Comparison of ENCODE assay signal across 27 cellular contexts in genomic region chr3:19273091-19273490, GRCh38.
"Had no signal": no experiment of that assay in that cellular context is flagged by ENCODE, and none has a peak within 500 bp of the region (broad histone marks: within the 10 kb centered on the region; RNA-seq: fewer than 3 reads in every experiment).

No MANE protein-coding gene starts in this region.

- H3K4me3 Mint-ChIP-seq: stimulated activated effector memory CD8-positive, alpha-beta T cell treated with anti-CD3 and anti-CD28 coated beads, Interleukin-12 subunit alpha, Interleukin-12 subunit beta, amount 100 ng/mL, for 72 hours; stimulated activated memory B cell treated with anti-CD40 and anti-IgM and Interleukin-4, amounts not matched to agents 10 μg/mL and 1 μg/mL and 100 μg/mL, for 72 hours; stimulated activated naive B cell treated with anti-CD40 and anti-IgM and Interleukin-4, amounts not matched to agents 10 μg/mL and 1 μg/mL and 100 μg/mL, for 72 hours; stimulated activated naive CD8-positive, alpha-beta T cell treated with anti-CD3 and anti-CD28 coated beads, Interleukin-15, amount 100 ng/mL, for 72 hours; stimulated activated naive CD8-positive, alpha-beta T cell treated with anti-CD3 and anti-CD28 coated beads, Interleukin-15, Interleukin-2, amounts not matched to agents 100 ng/mL and 50 ng/mL, for 24 hours; type B pancreatic cell had no signal

- H3K27me3 Mint-ChIP-seq: stimulated activated memory B cell treated with anti-CD40 and anti-IgM and Interleukin-4, amounts not matched to agents 10 μg/mL and 1 μg/mL and 100 μg/mL, for 72 hours; stimulated activated naive B cell treated with anti-CD40 and anti-IgM and Interleukin-4, amounts not matched to agents 10 μg/mL and 1 μg/mL and 100 μg/mL, for 72 hours; stimulated activated naive CD8-positive, alpha-beta T cell treated with anti-CD3 and anti-CD28 coated beads, Interleukin-15, amount 100 ng/mL, for 72 hours; stimulated activated naive CD8-positive, alpha-beta T cell treated with anti-CD3 and anti-CD28 coated beads, Interleukin-15, Interleukin-2, amounts not matched to agents 100 ng/mL and 50 ng/mL, for 24 hours; type B pancreatic cell had no signal

- H3K27me3 ChIP-seq: stomach, suprapubic skin, testis, thyroid gland, tibial artery, tibial nerve, transverse colon, upper lobe of left lung, upper lobe of right lung, vagina had no signal

- H3K4me1 ChIP-seq: stomach, suprapubic skin, testis, thyroid gland, tibial artery, tibial nerve, transverse colon, upper lobe of left lung, upper lobe of right lung, vagina had no signal

- H3K4me1 Mint-ChIP-seq: stimulated activated effector memory CD8-positive, alpha-beta T cell treated with anti-CD3 and anti-CD28 coated beads, Interleukin-12 subunit alpha, Interleukin-12 subunit beta, amount 100 ng/mL, for 72 hours; stimulated activated naive CD8-positive, alpha-beta T cell treated with anti-CD3 and anti-CD28 coated beads, Interleukin-15, amount 100 ng/mL, for 72 hours had no signal

- H3K36me3 Mint-ChIP-seq: stimulated activated effector memory CD8-positive, alpha-beta T cell treated with anti-CD3 and anti-CD28 coated beads, Interleukin-12 subunit alpha, Interleukin-12 subunit beta, amount 100 ng/mL, for 72 hours; stimulated activated memory B cell treated with anti-CD40 and anti-IgM and Interleukin-4, amounts not matched to agents 10 μg/mL and 1 μg/mL and 100 μg/mL, for 72 hours; stimulated activated naive B cell treated with anti-CD40 and anti-IgM and Interleukin-4, amounts not matched to agents 10 μg/mL and 1 μg/mL and 100 μg/mL, for 72 hours; type B pancreatic cell had no signal

- H3K27ac ChIP-seq: stomach, suprapubic skin, testis, thoracic aorta, thyroid gland, tibial artery, tibial nerve, transverse colon, upper lobe of left lung, upper lobe of right lung, vagina had no signal

- H3K9me3 Mint-ChIP-seq: stimulated activated effector memory CD8-positive, alpha-beta T cell treated with anti-CD3 and anti-CD28 coated beads, Interleukin-12 subunit alpha, Interleukin-12 subunit beta, amount 100 ng/mL, for 72 hours; stimulated activated memory B cell treated with anti-CD40 and anti-IgM and Interleukin-4, amounts not matched to agents 10 μg/mL and 1 μg/mL and 100 μg/mL, for 72 hours; stimulated activated naive B cell treated with anti-CD40 and anti-IgM and Interleukin-4, amounts not matched to agents 10 μg/mL and 1 μg/mL and 100 μg/mL, for 72 hours; stimulated activated naive CD8-positive, alpha-beta T cell treated with anti-CD3 and anti-CD28 coated beads, Interleukin-15, amount 100 ng/mL, for 72 hours; stimulated activated naive CD8-positive, alpha-beta T cell treated with anti-CD3 and anti-CD28 coated beads, Interleukin-15, Interleukin-2, amounts not matched to agents 100 ng/mL and 50 ng/mL, for 24 hours; type B pancreatic cell had no signal

- H3K36me3 ChIP-seq: stomach, suprapubic skin, thoracic aorta, thyroid gland, tibial artery, tibial nerve, transverse colon, upper lobe of left lung, upper lobe of right lung, vagina had no signal

- H3K27ac Mint-ChIP-seq: stimulated activated effector memory CD8-positive, alpha-beta T cell treated with anti-CD3 and anti-CD28 coated beads, Interleukin-12 subunit alpha, Interleukin-12 subunit beta, amount 100 ng/mL, for 72 hours; stimulated activated memory B cell treated with anti-CD40 and anti-IgM and Interleukin-4, amounts not matched to agents 10 μg/mL and 1 μg/mL and 100 μg/mL, for 72 hours; stimulated activated naive B cell treated with anti-CD40 and anti-IgM and Interleukin-4, amounts not matched to agents 10 μg/mL and 1 μg/mL and 100 μg/mL, for 72 hours; stimulated activated naive CD8-positive, alpha-beta T cell treated with anti-CD3 and anti-CD28 coated beads, Interleukin-15, amount 100 ng/mL, for 72 hours; stimulated activated naive CD8-positive, alpha-beta T cell treated with anti-CD3 and anti-CD28 coated beads, Interleukin-15, Interleukin-2, amounts not matched to agents 100 ng/mL and 50 ng/mL, for 24 hours; type B pancreatic cell had no signal

- DNase-seq: stimulated activated CD4-positive, alpha-beta T cell treated with anti-CD3 and anti-CD28 coated beads, Interleukin-2, amount 100 ng/mL, for 48 hours; stimulated activated CD4-positive, alpha-beta T cell treated with anti-CD3 and anti-CD28 coated beads, Interleukin-4, amount 100 ng/mL, for 1 hour; stimulated activated CD4-positive, alpha-beta T cell treated with anti-CD3 and anti-CD28 coated beads, Interleukin-4, amount 100 ng/mL, for 24 hours; stimulated activated CD4-positive, alpha-beta T cell treated with anti-CD3 and anti-CD28 coated beads, Interleukin-4, amount 100 ng/mL, for 4 hours; stimulated activated CD8-positive, alpha-beta memory T cell treated with anti-CD3 and anti-CD28 coated beads, Interleukin-4, amount 100 ng/mL, for 48 hours; stimulated activated naive B cell treated with anti-CD40 and anti-IgM and Interleukin-4, amounts not matched to agents 10 μg/mL and 1 μg/mL and 100 μg/mL, for 72 hours; stimulated activated naive CD4-positive, alpha-beta T cell; stimulated activated naive CD4-positive, alpha-beta T cell treated with Interleukin-2 at 50 U/mL for 16 hours; stimulated activated naive CD8-positive, alpha-beta T cell treated with anti-CD3 and anti-CD28 coated beads, Interleukin-15, amount 100 ng/mL, for 72 hours; stimulated activated naive CD8-positive, alpha-beta T cell treated with anti-CD3 and anti-CD28 coated beads, Interleukin-15, Interleukin-2, amounts not matched to agents 100 U/mL and 50 U/mL, for 24 hours; stomach; substantia nigra; testis; thyroid gland; tibial artery; transverse colon; trophoblast cell; upper lobe of left lung; upper lobe of right lung had no signal

- H3K9me3 ChIP-seq: stomach, suprapubic skin, testis, thoracic aorta, thyroid gland, tibial artery, tibial nerve, transverse colon, upper lobe of left lung, upper lobe of right lung, vagina had no signal

- H3K4me3 ChIP-seq: stomach, suprapubic skin, testis, thoracic aorta, thyroid gland, tibial artery, tibial nerve, transverse colon, upper lobe of left lung, upper lobe of right lung, vagina had no signal
